16 cellular contexts compared by ENCODE assay signal in the genomic region with DNA sequence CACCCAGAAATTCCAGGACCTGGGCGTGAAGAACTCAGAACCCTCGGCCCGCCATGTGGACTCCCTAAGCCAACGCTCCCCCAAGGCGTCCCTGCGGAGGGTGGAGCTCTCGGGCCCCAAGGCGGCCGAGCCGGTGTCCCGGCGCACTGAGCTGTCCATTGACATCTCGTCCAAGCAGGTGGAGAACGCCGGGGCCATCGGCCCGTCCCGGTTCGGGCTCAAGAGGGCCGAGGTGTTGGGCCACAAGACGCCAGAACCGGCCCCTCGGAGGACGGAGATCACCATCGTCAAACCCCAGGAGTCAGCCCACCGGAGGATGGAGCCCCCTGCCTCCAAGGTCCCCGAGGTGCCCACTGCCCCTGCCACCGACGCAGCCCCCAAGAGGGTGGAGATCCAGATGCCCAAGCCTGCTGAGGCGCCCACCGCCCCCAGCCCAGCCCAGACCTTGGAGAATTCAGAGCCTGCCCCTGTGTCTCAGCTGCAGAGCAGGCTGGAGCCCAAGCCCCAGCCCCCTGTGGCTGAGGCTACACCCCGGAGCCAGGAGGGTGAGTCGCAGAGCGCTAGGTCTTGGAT.
DNase-seq lines count a peak whose midpoint lies in the region; TF ChIP-seq lines count a peak whose summit lies in the region.
"Had no signal": no experiment of that assay in that cellular context is flagged by ENCODE, and none has a peak within 500 bp of the region (broad histone marks: within the 10 kb centered on the region; RNA-seq: fewer than 3 reads in every experiment).

No MANE protein-coding gene starts in this region.

- TF ChIP-seq CTCF in HFFc6 (IDR thresholded peaks at IDR 0.05) (no peak), mammary epithelial cell (conservative IDR thresholded peaks at IDR 0.05 in 1 of 2, IDR thresholded peaks at IDR 0.05 in 1 of 2; ENCODE audit: extremely low read depth in 1 of 2, insufficient read depth in 1 of 2, low read depth in 1 of 2, low read length in 2 of 2) (no peak), progenitor cell of endocrine pancreas (IDR thresholded peaks at IDR 0.05; ENCODE audit: unreplicated experiment) (no peak)

- H3K4me2 ChIP-seq in mammary epithelial cell (ENCODE audit: insufficient read depth, low read depth, low read length) = no peak overlapping the region
- H3K4me2 ChIP-seq: GM23338 had no signal

- WGBS in mammary epithelial cell (ENCODE audit: low coverage, missing lambda C conversion rate) = 95% methylated on average over 17 of the region's 34 CpGs

- in situ Hi-C loops in mammary epithelial cell (cut with MboI; ENCODE audit: low sequenced_read_pairs in 2 of 2) = no loop called here

- H3K79me2 ChIP-seq in mammary epithelial cell (ENCODE audit: insufficient read depth, low read length) = peaks cover 99% of the 10 kb centered on the region

- H4K20me1 ChIP-seq in mammary epithelial cell (ENCODE audit: insufficient read depth, low read length) = no peaks in the 10 kb centered on the region

- dilution Hi-C loops in mammary epithelial cell (cut with HindIII; ENCODE audit: low sequenced_read_pairs) = no loop called here

- H3K4me3 Mint-ChIP-seq in T-helper 2 cell treated with Interferon-gamma antibody and Interleukin-4, amounts not matched to agents 5 μg/mL and 100 μg/mL, for 36 hours = peak overlapping the region; percentile 47
- no peak overlapping the region for H3K4me3 Mint-ChIP-seq in HFFc6
- H3K4me3 Mint-ChIP-seq in progenitor cell of endocrine pancreas (ENCODE audit: low read depth) = no peak overlapping the region
- H3K4me3 Mint-ChIP-seq: GM23338 had no signal

- peaks cover 79% of the 10 kb centered on the region for H3K4me1 Mint-ChIP-seq in T-helper 2 cell treated with Interferon-gamma antibody and Interleukin-4, amounts not matched to agents 5 μg/mL and 100 μg/mL, for 36 hours (ENCODE audit: low read depth)
- H3K4me1 Mint-ChIP-seq in HFFc6 (ENCODE audit: low read depth) = peaks cover 70% of the 10 kb centered on the region
- H3K4me1 Mint-ChIP-seq in progenitor cell of endocrine pancreas (ENCODE audit: low read depth) = peaks cover 6% of the 10 kb centered on the region

- H3K9me3 ChIP-seq in mammary epithelial cell (replicated peaks; ENCODE audit: insufficient read depth, low read length) = no peaks in the 10 kb centered on the region

- no peak overlapping the region for H3K4me3 ChIP-seq in mammary epithelial cell (replicated peaks in 1 of 3; ENCODE audit: insufficient read depth in 1 of 3, low read depth in 2 of 3, low read length in 3 of 3)
- H3K4me3 ChIP-seq: GM23338 had no signal

- intact Hi-C loops in mammary epithelial cell (cut with micrococcal nuclease) = no loop called here

- no peaks in the 10 kb centered on the region for H3K27me3 Mint-ChIP-seq in T-helper 2 cell treated with Interferon-gamma antibody and Interleukin-4, amounts not matched to agents 5 μg/mL and 100 μg/mL, for 36 hours (ENCODE audit: low read depth)
- H3K27me3 Mint-ChIP-seq in HFFc6 (ENCODE audit: insufficient read depth) = peaks cover 17% of the 10 kb centered on the region
- no peaks in the 10 kb centered on the region for H3K27me3 Mint-ChIP-seq in progenitor cell of endocrine pancreas

- TSS peak; percentile 82 for BruUV-seq in mammary epithelial cell (replicated peaks; lab: Mats Ljungman, UMichigan)

- no peaks in the 10 kb centered on the region for H3K27me3 ChIP-seq in mammary epithelial cell (ENCODE audit: insufficient read depth, low read length)

- no peaks in the 10 kb centered on the region for H3K9me3 Mint-ChIP-seq in T-helper 2 cell treated with Interferon-gamma antibody and Interleukin-4, amounts not matched to agents 5 μg/mL and 100 μg/mL, for 36 hours
- no peaks in the 10 kb centered on the region for H3K9me3 Mint-ChIP-seq in HFFc6
- H3K9me3 Mint-ChIP-seq in progenitor cell of endocrine pancreas (ENCODE audit: low read depth) = no peaks in the 10 kb centered on the region
- H3K9me3 Mint-ChIP-seq: GM23338 had no signal

- DNase-seq in T-helper 2 cell treated with Interferon-gamma antibody and Interleukin-4, amounts not matched to agents 5 μg/mL and 100 μg/mL, for 36 hours (ENCODE audit: low spot score) = no peak
- DNase-seq in T-helper 2 cell (no peak), HFFc6 (no peak), mammary epithelial cell (no peak), progenitor cell of endocrine pancreas (ENCODE audit: low spot score, unreplicated experiment) (no peak), NCI-H1092 (lab: John Stamatoyannopoulos, UW) (no peak), HCEC 1CT (no peak)
- DNase-seq in effector CD4-positive, alpha-beta T cell = no peak
- DNase-seq: 8988T; activated CD4-positive, alpha-beta T cell treated with anti-CD3 and anti-CD28 coated beads for 48 hours; central memory CD4-positive, alpha-beta T cell; KG1; kidney; stimulated activated CD4-positive, alpha-beta T cell treated with anti-CD3 and anti-CD28 coated beads, Interleukin-4, amount 100 ng/mL, for 1 hour; SW 1271 had no signal

- H3K27ac ChIP-seq in mammary epithelial cell (ENCODE audit: insufficient read depth, low read depth, low read length) = no peak overlapping the region

- CTCF ChIA-PET in mammary epithelial cell (lab: Charles Lee; ENCODE audit: low non-redundant PET) = no interaction called here

- peaks cover 33% of the 10 kb centered on the region for H3K4me1 ChIP-seq in mammary epithelial cell (ENCODE audit: insufficient read depth, low read length)

- no peak overlapping the region for H3K9ac ChIP-seq in mammary epithelial cell (ENCODE audit: insufficient read depth, low read length)

- H2AFZ ChIP-seq in mammary epithelial cell (ENCODE audit: low read depth, low read length) = no peak overlapping the region
- H2AFZ ChIP-seq: GM23338 had no signal

- peak overlapping the region; percentile 66 for H3K27ac Mint-ChIP-seq in T-helper 2 cell treated with Interferon-gamma antibody and Interleukin-4, amounts not matched to agents 5 μg/mL and 100 μg/mL, for 36 hours
- H3K27ac Mint-ChIP-seq in HFFc6 (peak overlapping the region; percentile 51), progenitor cell of endocrine pancreas (peak overlapping the region; percentile 61)

- H3K36me3 Mint-ChIP-seq in T-helper 2 cell treated with Interferon-gamma antibody and Interleukin-4, amounts not matched to agents 5 μg/mL and 100 μg/mL, for 36 hours (ENCODE audit: low read depth) = peaks cover 71% of the 10 kb centered on the region
- H3K36me3 Mint-ChIP-seq in HFFc6 (ENCODE audit: low read depth) (peaks cover 37% of the 10 kb centered on the region), progenitor cell of endocrine pancreas (ENCODE audit: insufficient read depth) (peaks cover 8% of the 10 kb centered on the region)

- H3K36me3 ChIP-seq in mammary epithelial cell (ENCODE audit: insufficient read depth, low read length) = peaks cover 9% of the 10 kb centered on the region
